Comparison of ENCODE assay signal across 14 cellular contexts in the genomic region with DNA sequence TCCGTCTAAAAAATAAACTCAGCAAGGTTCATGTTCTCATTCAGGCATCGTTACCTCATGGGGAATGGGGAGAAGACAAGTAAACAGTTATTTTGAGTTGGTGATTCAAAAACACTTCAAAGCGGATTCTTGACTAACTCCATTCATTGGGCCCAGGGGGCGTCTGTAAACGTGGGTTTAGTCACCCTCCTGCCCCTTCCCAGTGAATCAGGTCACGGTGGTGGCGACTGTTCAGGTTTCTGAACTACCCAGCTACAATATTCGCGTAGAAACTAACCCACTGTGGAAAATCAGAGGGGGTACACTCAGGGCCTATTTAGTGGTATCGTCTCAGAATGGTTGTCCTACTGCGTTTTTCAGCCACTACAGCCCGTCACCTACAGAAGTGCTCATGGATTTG. TPM values are rescaled to one million over a fixed set of nuclear protein-coding genes. Genes with fewer than 3 reads are reported as not detected.
DNase-seq lines count a peak whose midpoint lies in the region; ATAC-seq, FAIRE-seq and TF ChIP-seq lines count a peak whose summit lies in the region.
"Had no signal": no experiment of that assay in that cellular context is flagged by ENCODE, and none has a peak within 500 bp of the region (broad histone marks: within the 10 kb centered on the region; RNA-seq: fewer than 3 reads in every experiment).

No MANE protein-coding gene starts in this region.

- CTCF ChIA-PET in GM12878 (lab: Yijun Ruan, JAX): interaction anchor here (0.7 to 1.4 kb wide), 3 partner anchors 16 to 211 kb away, joined by 3 to 7 read pairs (median 4); no protein-coding TSS in a partner anchor

- H3K27me3 ChIP-seq in GM12878 (replicated peaks in 1 of 2; ENCODE audit: control insufficient read depth in 2 of 2, insufficient read depth in 2 of 2, low read length in 1 of 2): peaks cover 0 to 2% of the 10 kb centered on the region in 2 experiments; a peak in 2 of 4 replicates
- H3K27me3 ChIP-seq: pancreas had no signal

- peak overlapping the region; percentile 97 for H3K4me2 ChIP-seq in GM12878 (ENCODE audit: control insufficient read depth, insufficient read depth)

- H3K4me3 ChIP-seq in GM12878: peak overlapping the region; percentile 1; the same call in 1 of the 2 replicates
- H3K4me3 ChIP-seq: pancreas had no signal

- in situ Hi-C loops in GM12878 (cut with MboI): no loop called here

- SMC1A ChIA-PET in GM12878 (lab: Charles Lee; ENCODE audit: uncharacterized antibody, unreplicated experiment): no interaction called here

- RAD21 ChIA-PET in GM12878 (lab: Charles Lee; ENCODE audit: unreplicated experiment): interaction anchor here (0.7 to 1.8 kb wide), 3 partner anchors 14 to 56 kb away, joined by 3 to 7 read pairs (median 3); no protein-coding TSS in a partner anchor

- peaks cover 81% of the 10 kb centered on the region for H3K27me3 Mint-ChIP-seq in mesothelial cell of epicardium (ENCODE audit: low read depth)

- H3K36me3 ChIP-seq in GM12878 (ENCODE audit: control insufficient read depth in 2 of 2, insufficient read depth in 2 of 2, low read length in 1 of 2): no peaks in the 10 kb centered on the region
- H3K36me3 ChIP-seq: pancreas had no signal

- WGBS in GM12878 (ENCODE audit: insufficient coverage, insufficient replicate concordance, low lambda C conversion rate, missing lambda C conversion rate): 30% methylated on average over 12 of the region's 12 CpGs

- H4K20me1 ChIP-seq in GM12878 (ENCODE audit: control insufficient read depth, insufficient read depth): no peaks in the 10 kb centered on the region

- no peak overlapping the region for H3K27ac ChIP-seq in GM12878 (ENCODE audit: control insufficient read depth, insufficient read depth)
- H3K27ac ChIP-seq: pancreas had no signal

- no peaks in the 10 kb centered on the region for H3K79me2 ChIP-seq in GM12878 (ENCODE audit: control insufficient read depth, insufficient read depth, low read length)

- no peak for TF ChIP-seq EP300 in GM12878 (IDR thresholded peaks at IDR 0.05; ENCODE audit: borderline replicate concordance in 1 of 2, control insufficient read depth in 1 of 2, low read depth in 2 of 2, low read length in 2 of 2)

- intact Hi-C loops in GM12878 (cut with micrococcal nuclease; ENCODE audit: unreplicated experiment): no loop called here

- no peak overlapping the region for H3K27ac Mint-ChIP-seq in mesothelial cell of epicardium

- no peaks in the 10 kb centered on the region for H3K9me3 ChIP-seq in GM12878 (replicated peaks; ENCODE audit: control insufficient read depth, insufficient read depth, low read length)
- H3K9me3 ChIP-seq: pancreas had no signal

- H3K9ac ChIP-seq in GM12878 (ENCODE audit: control insufficient read depth, insufficient read depth, low read length): no peak overlapping the region

- peaks cover 51% of the 10 kb centered on the region for H3K4me1 Mint-ChIP-seq in mesothelial cell of epicardium

- H3K4me1 ChIP-seq in GM12878 (ENCODE audit: control insufficient read depth, insufficient read depth, low read length): peaks cover 28% of the 10 kb centered on the region

- no peak for TF ChIP-seq CTCF in GM12878 (IDR thresholded peaks at IDR 0.05 in 2 of 3, conservative IDR thresholded peaks at IDR 0.05 in 1 of 3; ENCODE audit: control insufficient read depth in 2 of 3, extremely low read depth in 1 of 3, insufficient read depth in 1 of 3, low read depth in 3 of 3, low read length in 3 of 3)
- no peak for TF ChIP-seq CTCF in mesothelial cell of epicardium (IDR thresholded peaks at IDR 0.05; ENCODE audit: unreplicated experiment)

- POLR2A ChIA-PET in GM12878 (lab: Charles Lee): no interaction called here

- TF ChIP-seq POLR2A in GM12878 (IDR thresholded peaks at IDR 0.05; ENCODE audit: low read depth, low read length): no peak

- H3K4me3 Mint-ChIP-seq in mesothelial cell of epicardium: peak overlapping the region; percentile 58

- TF ChIP-seq RAD21 in GM12878 (IDR thresholded peaks at IDR 0.05; ENCODE audit: insufficient read depth, low read depth, low read length): no peak

- H3K9me3 Mint-ChIP-seq in mesothelial cell of epicardium: no peaks in the 10 kb centered on the region

- H3K36me3 Mint-ChIP-seq in mesothelial cell of epicardium: no peaks in the 10 kb centered on the region

- FAIRE-seq in GM12878 (lab: Jason Lieb, UNC): no peak
- FAIRE-seq: endometrium, kidney, pancreas, RCC 7860 had no signal

- DNase-seq in stimulated activated CD4-positive, alpha-beta T cell treated with anti-CD3 and anti-CD28 coated beads, Interleukin-1b, Interleukin-23, amount 100 ng/mL, for 48 hours: peak; percentile 34
- no peak for DNase-seq in stimulated activated CD4-positive, alpha-beta T cell treated with anti-CD3 and anti-CD28 coated beads, Interleukin-15, amount 100 ng/mL, for 24 hours
- no peak for DNase-seq in GM12878 (ENCODE audit: low read depth, low spot score)
- no peak for DNase-seq in mesothelial cell of epicardium (ENCODE audit: low spot score in 2 of 2, unreplicated experiment in 2 of 2)
- no peak for DNase-seq in NK-92 treated with Interleukin-12 subunit alpha and Interleukin-12 subunit beta, amount 100 ng/mL, for 24 hours (lab: John Stamatoyannopoulos, UW)
- no peak for DNase-seq in GM19238 (ENCODE audit: insufficient read length, low spot score)
- DNase-seq: activated gamma-delta T cell treated with Interleukin-2 at 50 U/mL for 16 hours, kidney, NCI-H187 treated with DMSO at 0.1 percent for 48 hours, pancreas had no signal

- BruUV-seq in GM12878 (replicated peaks; lab: Mats Ljungman, UMichigan): no TSS peak

- ATAC-seq in GM12878: no peak; the same call in 2 of the 3 replicates
- ATAC-seq in HG03378 (IDR thresholded peaks at IDR 0.05; ENCODE audit: unreplicated experiment): no peak
- no peak for ATAC-seq in GM21528 (IDR thresholded peaks at IDR 0.05; ENCODE audit: low FRiP score, unreplicated experiment)

- H2AFZ ChIP-seq in GM12878 (ENCODE audit: control insufficient read depth, low read depth, low read length): no peak overlapping the region

RNA-seq across cellular contexts. Expression of a gene that starts 15.2 kb away (rescaled TPM):
- 12.5 and 19.1 TPM in 2 replicates for total RNA-seq in GM12878 (2013; cell fraction: nucleolus; rRNA removed)
- 0.62 and 0.76 TPM in 2 replicates for total RNA-seq in GM12878 (2014; rRNA removed)
- 0.64 and 0.67 TPM in 2 replicates for total RNA-seq in GM12878 (2014; rRNA removed; fragmentation: Illumina TruSeq; extraction: Trizol)
- 0.51 and 0.66 TPM in 2 replicates for total RNA-seq in GM12878 (2021)
- polyA plus RNA-seq in GM12878 (2011; ENCODE audit: low read depth): 0.66 TPM
- 0.09 and 0.24 TPM in 2 replicates for polyA plus RNA-seq in GM12878 (2011; rRNA removed)
- 0.12 and 0.24 TPM in 2 replicates for polyA plus RNA-seq in GM12878 (2011; cell fraction: cytosol; rRNA removed)
- polyA plus RNA-seq in GM12878 (2011; cell fraction: nucleus; rRNA removed): 0.70 and 1.1 TPM in 2 replicates
- 0.16 and 0.27 TPM in 2 replicates for polyA plus RNA-seq in GM12878 (2012)
- polyA plus RNA-seq in GM12878 (2014; fragmentation: Illumina TruSeq; extraction: Trizol): 0.22 TPM in 1 of 2 replicates, not detected in the other
- polyA plus RNA-seq in GM12878 (2014; fragmentation: Nextera tagmentation; extraction: Ambion mirVana): not detected
- 0.35 and 0.42 TPM in 2 replicates for polyA plus RNA-seq in GM12878 (2014; rRNA removed)
- not detected for polyA plus RNA-seq in GM12878 (2016; fragmentation: Nextera tagmentation; extraction: Ambion mirVana)
- polyA minus RNA-seq in GM12878 (2011; rRNA and poly(A)+ RNA removed): 0.80 TPM in 1 of 2 replicates, not detected in the other
- not detected in 2 replicates for polyA minus RNA-seq in GM12878 (2011; cell fraction: cytosol; rRNA and poly(A)+ RNA removed)
- 0.48 and 0.86 TPM in 2 replicates for polyA minus RNA-seq in GM12878 (2011; cell fraction: nucleus; rRNA and poly(A)+ RNA removed)
- total RNA-seq in mesothelial cell of epicardium: not detected in 3 replicates
- total RNA-seq: kidney, pancreas had no signal
- polyA plus RNA-seq: pancreas had no signal

RNA-seq across cellular contexts. Expression of a gene that starts 35.1 kb away (rescaled TPM):
- not detected in 2 replicates for total RNA-seq in GM12878 (2013; cell fraction: nucleolus; rRNA removed)
- not detected in 2 replicates for total RNA-seq in GM12878 (2014; rRNA removed)
- total RNA-seq in GM12878 (2014; rRNA removed; fragmentation: Illumina TruSeq; extraction: Trizol): not detected in 2 replicates
- total RNA-seq in GM12878 (2021): not detected in 2 replicates
- not detected for polyA plus RNA-seq in GM12878 (2011; ENCODE audit: low read depth)
- not detected in 2 replicates for polyA plus RNA-seq in GM12878 (2011; rRNA removed)
- polyA plus RNA-seq in GM12878 (2011; cell fraction: cytosol; rRNA removed): not detected in 2 replicates
- polyA plus RNA-seq in GM12878 (2011; cell fraction: nucleus; rRNA removed): not detected in 2 replicates
- not detected in 2 replicates for polyA plus RNA-seq in GM12878 (2012)
- not detected in 2 replicates for polyA plus RNA-seq in GM12878 (2014; fragmentation: Illumina TruSeq; extraction: Trizol)
- polyA plus RNA-seq in GM12878 (2014; fragmentation: Nextera tagmentation; extraction: Ambion mirVana): not detected
- not detected in 2 replicates for polyA plus RNA-seq in GM12878 (2014; rRNA removed)
- polyA plus RNA-seq in GM12878 (2016; fragmentation: Nextera tagmentation; extraction: Ambion mirVana): not detected
- not detected in 2 replicates for polyA minus RNA-seq in GM12878 (2011; rRNA and poly(A)+ RNA removed)
- polyA minus RNA-seq in GM12878 (2011; cell fraction: cytosol; rRNA and poly(A)+ RNA removed): not detected in 2 replicates
- polyA minus RNA-seq in GM12878 (2011; cell fraction: nucleus; rRNA and poly(A)+ RNA removed): not detected in 2 replicates
- not detected in 3 replicates for total RNA-seq in mesothelial cell of epicardium
- total RNA-seq: kidney, pancreas had no signal
- polyA plus RNA-seq: pancreas had no signal

RNA-seq across cellular contexts. Expression of a gene that starts 38.5 kb away (rescaled TPM):
- not detected in 2 replicates for total RNA-seq in GM12878 (2013; cell fraction: nucleolus; rRNA removed)
- total RNA-seq in GM12878 (2014; rRNA removed) (not detected in 2 replicates), GM12878 (2014; rRNA removed; fragmentation: Illumina TruSeq; extraction: Trizol) (not detected in 2 replicates), GM12878 (2021) (not detected in 2 replicates), mesothelial cell of epicardium (not detected in 3 replicates)
- polyA plus RNA-seq in GM12878 (2011; ENCODE audit: low read depth): not detected
- polyA plus RNA-seq in GM12878 (2011; rRNA removed) (not detected in 2 replicates), GM12878 (2014; fragmentation: Illumina TruSeq; extraction: Trizol) (not detected in 2 replicates), GM12878 (2014; fragmentation: Nextera tagmentation; extraction: Ambion mirVana) (not detected), GM12878 (2014; rRNA removed) (not detected in 2 replicates), GM12878 (2016; fragmentation: Nextera tagmentation; extraction: Ambion mirVana) (not detected)
- not detected in 2 replicates for polyA plus RNA-seq in GM12878 (2011; cell fraction: cytosol; rRNA removed)
- polyA plus RNA-seq in GM12878 (2011; cell fraction: nucleus; rRNA removed): not detected in 2 replicates
- polyA plus RNA-seq in GM12878 (2012): not detected in 2 replicates
- polyA minus RNA-seq in GM12878 (2011; rRNA and poly(A)+ RNA removed): not detected in 2 replicates
- not detected in 2 replicates for polyA minus RNA-seq in GM12878 (2011; cell fraction: cytosol; rRNA and poly(A)+ RNA removed)
- not detected in 2 replicates for polyA minus RNA-seq in GM12878 (2011; cell fraction: nucleus; rRNA and poly(A)+ RNA removed)
- total RNA-seq: kidney, pancreas had no signal
- polyA plus RNA-seq: pancreas had no signal

RNA-seq across cellular contexts. Expression of a gene that starts 58.1 kb away (rescaled TPM):
- 1.3 and 2.4 TPM in 2 replicates for total RNA-seq in GM12878 (2013; cell fraction: nucleolus; rRNA removed)
- total RNA-seq in GM12878 (2014; rRNA removed): 1.1 and 2.0 TPM in 2 replicates
- total RNA-seq in GM12878 (2014; rRNA removed; fragmentation: Illumina TruSeq; extraction: Trizol): 1.3 and 1.6 TPM in 2 replicates
- total RNA-seq in GM12878 (2021): 0.29 and 1.1 TPM in 2 replicates
- 1.0 TPM for polyA plus RNA-seq in GM12878 (2011; ENCODE audit: low read depth)
- polyA plus RNA-seq in GM12878 (2011; rRNA removed): 0.87 and 1.1 TPM in 2 replicates
- polyA plus RNA-seq in GM12878 (2011; cell fraction: cytosol; rRNA removed): 1.1 and 1.5 TPM in 2 replicates
- 0.60 and 1.4 TPM in 2 replicates for polyA plus RNA-seq in GM12878 (2011; cell fraction: nucleus; rRNA removed)
- 1.2 and 1.5 TPM in 2 replicates for polyA plus RNA-seq in GM12878 (2012)
- 0.29 and 1.3 TPM in 2 replicates for polyA plus RNA-seq in GM12878 (2014; fragmentation: Illumina TruSeq; extraction: Trizol)
- polyA plus RNA-seq in GM12878 (2014; fragmentation: Nextera tagmentation; extraction: Ambion mirVana): 1 to 10 TPM; 1.2 to 2.6 TPM
- 1.0 and 1.9 TPM in 2 replicates for polyA plus RNA-seq in GM12878 (2014; rRNA removed)
- polyA plus RNA-seq in GM12878 (2016; fragmentation: Nextera tagmentation; extraction: Ambion mirVana): 1 to 10 TPM; 1.4 to 1.9 TPM
- polyA minus RNA-seq in GM12878 (2011; rRNA and poly(A)+ RNA removed): 1.7 and 1.8 TPM in 2 replicates
- polyA minus RNA-seq in GM12878 (2011; cell fraction: cytosol; rRNA and poly(A)+ RNA removed): not detected in 2 replicates
- polyA minus RNA-seq in GM12878 (2011; cell fraction: nucleus; rRNA and poly(A)+ RNA removed): 0.36 and 0.48 TPM in 2 replicates
- 4.6 to 6.2 TPM (median 5.3 TPM) in 3 replicates for total RNA-seq in mesothelial cell of epicardium
